In the genomic region with DNA sequence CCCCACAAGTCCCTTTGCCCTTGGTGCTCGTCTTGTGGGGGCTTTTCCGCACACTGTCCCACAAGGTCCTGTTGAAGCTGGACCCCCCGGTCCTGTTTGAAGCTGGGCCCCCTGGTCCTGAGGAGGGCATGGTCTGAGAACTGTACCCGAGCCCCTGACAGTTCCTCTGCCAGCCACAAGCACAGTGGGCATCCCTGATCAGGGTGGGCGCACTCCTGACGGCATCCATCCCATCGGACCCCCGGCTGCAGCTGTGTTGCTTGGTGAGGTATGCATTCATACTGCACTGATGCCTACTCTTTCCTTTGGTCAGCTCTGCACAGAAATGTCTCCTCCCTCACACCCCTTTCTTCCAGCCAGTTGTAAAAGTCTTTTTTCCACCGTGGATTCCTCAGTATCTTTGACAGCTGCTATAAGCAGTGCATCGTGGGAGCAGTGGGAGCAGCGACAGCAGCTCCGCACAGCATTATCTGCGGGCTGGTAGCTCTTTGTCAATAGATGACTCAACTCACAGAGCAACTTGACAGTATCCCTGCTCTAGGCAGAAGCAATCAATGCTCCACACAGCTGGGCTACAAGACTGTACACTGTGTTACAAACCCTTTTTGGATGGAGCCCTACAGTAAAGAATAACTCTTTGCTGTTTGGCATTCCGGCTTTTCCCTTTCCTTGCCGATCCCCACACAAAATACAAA, we compare ENCODE assay signal across 10 cellular contexts.
DNase-seq lines count a peak whose midpoint lies in the region; ATAC-seq, FAIRE-seq and TF ChIP-seq lines count a peak whose summit lies in the region.
"Had no signal": no experiment of that assay in that cellular context is flagged by ENCODE, and none has a peak within 500 bp of the region (broad histone marks: within the 10 kb centered on the region; RNA-seq: fewer than 3 reads in every experiment).

No MANE protein-coding gene starts in this region.

- H3K27me3 Mint-ChIP-seq in brain: peaks cover 3% of the 10 kb centered on the region
- H3K27me3 Mint-ChIP-seq: activated B cell treated with CpG ODN at 0.5 μM for 24 hours had no signal

- ATAC-seq in HG03025 (IDR thresholded peaks at IDR 0.05; ENCODE audit: low FRiP score, unreplicated experiment) (no peak), GM21529 (IDR thresholded peaks at IDR 0.05; ENCODE audit: unreplicated experiment) (no peak), HG03280 (IDR thresholded peaks at IDR 0.05; ENCODE audit: unreplicated experiment) (no peak)

- H3K4me3 Mint-ChIP-seq in brain: peak overlapping the region; percentile 78 to 91 (median 85)
- H3K4me3 Mint-ChIP-seq: activated B cell treated with CpG ODN at 0.5 μM for 24 hours had no signal

- FAIRE-seq in H54 (lab: Jason Lieb, UNC): peak; percentile 68
- no peak for FAIRE-seq in kidney (lab: Jason Lieb, UNC)

- TF ChIP-seq CTCF in brain (conservative IDR thresholded peaks at IDR 0.05) (no peak), kidney (IDR thresholded peaks at IDR 0.05; ENCODE audit: borderline replicate concordance, extremely low read depth, insufficient read depth) (no peak), lower leg skin (IDR thresholded peaks at IDR 0.05) (no peak)

- no peaks in the 10 kb centered on the region for H3K9me3 Mint-ChIP-seq in brain
- H3K9me3 Mint-ChIP-seq: activated B cell treated with CpG ODN at 0.5 μM for 24 hours had no signal

- no peak overlapping the region for H3K27ac ChIP-seq in kidney (ENCODE audit: low read depth in 2 of 2, low read length in 2 of 2)

- intact Hi-C loops in kidney (cut with DNase I) (no loop called here), lower leg skin (cut with DNase I; ENCODE audit: low total_unique reads) (no loop called here)

- TF ChIP-seq POLR2A in H54 (IDR thresholded peaks at IDR 0.05; ENCODE audit: low read depth, low read length) (no peak), lower leg skin (IDR thresholded peaks at IDR 0.05) (no peak)

- no peak overlapping the region for H3K9ac ChIP-seq in kidney (ENCODE audit: low read length in 2 of 2)

- DNase-seq in H54 (ENCODE audit: insufficient read length, low spot score): no peak
- DNase-seq in kidney: peak; percentile 63
- DNase-seq in skeletal muscle cell (ENCODE audit: low read depth): peak; percentile 60
- DNase-seq in lower leg skin (ENCODE audit: low spot score in 2 of 2): no peak
- DNase-seq: activated B cell treated with CpG ODN at 0.5 μM for 24 hours, NCI-H2171 had no signal

- no peaks in the 10 kb centered on the region for H3K9me3 ChIP-seq in kidney (ENCODE audit: control insufficient read depth in 1 of 2, low read length in 2 of 2)

- no peaks in the 10 kb centered on the region for H3K36me3 ChIP-seq in kidney (ENCODE audit: control insufficient read depth in 1 of 2, insufficient read depth in 2 of 2, low read length in 2 of 2)

- peaks cover 34% of the 10 kb centered on the region for H3K4me1 Mint-ChIP-seq in brain
- H3K4me1 Mint-ChIP-seq: activated B cell treated with CpG ODN at 0.5 μM for 24 hours had no signal

- H3K4me1 ChIP-seq in kidney (ENCODE audit: control insufficient read depth in 1 of 2, insufficient read depth in 1 of 2, low read depth in 1 of 2, low read length in 2 of 2): no peaks in the 10 kb centered on the region

- no peaks in the 10 kb centered on the region for H3K36me3 Mint-ChIP-seq in brain

- no peak overlapping the region for H3K4me3 ChIP-seq in kidney (ENCODE audit: low read length in 2 of 2)
- peak overlapping the region; percentile 30 for H3K4me3 ChIP-seq in skeletal muscle cell (ENCODE audit: low read depth, low read length)
- H3K4me3 ChIP-seq in lower leg skin (ENCODE audit: low read depth, poor library complexity, severe bottlenecking): no peak overlapping the region

- H3K27ac Mint-ChIP-seq in brain: peak overlapping the region; percentile 71 to 93 (median 81)
- H3K27ac Mint-ChIP-seq: activated B cell treated with CpG ODN at 0.5 μM for 24 hours had no signal

- WGBS in lower leg skin, 2 donors: 69% methylated on average over 15 of the region's 15 CpGs

Comparison
In these comparisons a context has a peak if more than half of its experiments do, and no peak if none do; other contexts are left out.
1. DNase-seq: peak in kidney (single experiment) and skeletal muscle cell (single experiment); none in H54 (single experiment) and lower leg skin (0 of 2).